16 cellular contexts compared by ENCODE assay signal in the genomic region with DNA sequence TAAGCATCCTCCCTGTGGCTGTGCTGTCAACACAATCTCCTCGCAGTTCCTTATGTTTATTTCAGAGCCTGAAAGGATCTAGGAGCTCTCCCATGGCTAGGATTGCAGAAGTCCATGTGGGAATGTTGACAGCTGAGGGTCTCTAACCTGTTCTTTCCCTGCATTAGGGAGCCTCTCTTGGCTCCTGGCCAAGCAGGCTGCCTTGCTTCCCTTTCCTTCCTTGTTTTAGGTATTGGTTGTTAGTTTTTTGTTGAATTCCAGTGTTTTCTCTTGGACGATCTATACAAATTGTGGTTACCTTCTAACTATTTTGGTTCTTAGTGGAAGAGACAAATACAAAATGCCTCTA.
DNase-seq lines count a peak whose midpoint lies in the region; ATAC-seq and TF ChIP-seq lines count a peak whose summit lies in the region.
"Had no signal": no experiment of that assay in that cellular context is flagged by ENCODE, and none has a peak within 500 bp of the region (broad histone marks: within the 10 kb centered on the region; RNA-seq: fewer than 3 reads in every experiment).

No MANE protein-coding gene starts in this region.

- peaks cover 48% of the 10 kb centered on the region for H3K4me1 Mint-ChIP-seq in endothelial cell (ENCODE audit: unreplicated experiment)

- no peak for TF ChIP-seq EP300 in Ishikawa (IDR thresholded peaks at IDR 0.05; ENCODE audit: borderline replicate concordance)

- H3K36me3 Mint-ChIP-seq in endothelial cell (ENCODE audit: low read depth, unreplicated experiment) = peaks cover 25% of the 10 kb centered on the region

- DNase-seq in NCI-H748 (lab: John Stamatoyannopoulos, UW; ENCODE audit: unreplicated experiment) (peak; percentile 4), NCI-H748 treated with DMSO at 0.1 percent for 48 hours (lab: John Stamatoyannopoulos, UW) (no peak), AG20443 (ENCODE audit: low spot score) (peak; percentile 6), endothelial cell (ENCODE audit: low spot score) (no peak), NCI-H524 treated with DMSO at 0.1 percent for 48 hours (lab: John Stamatoyannopoulos, UW) (no peak), amygdala (lab: John Stamatoyannopoulos, UW) (no peak)
- DNase-seq: 8988T; C1 segment of cervical spinal cord; Calu3; CD4-positive, alpha-beta T cell; DMS 273 treated with DMSO at 0.1 percent for 48 hours; GM23248 had no signal

- H3K4me3 Mint-ChIP-seq in endothelial cell (ENCODE audit: unreplicated experiment) = peak overlapping the region; percentile 49
- H3K4me3 Mint-ChIP-seq: B cell; CD4-positive, alpha-beta T cell had no signal

- ATAC-seq in GM18870 (IDR thresholded peaks at IDR 0.05; ENCODE audit: unreplicated experiment) = no peak
- ATAC-seq: GM12878 had no signal

- peaks cover 4% of the 10 kb centered on the region for H3K9me3 Mint-ChIP-seq in endothelial cell (ENCODE audit: unreplicated experiment)

- TF ChIP-seq CTCF in endothelial cell (IDR thresholded peaks at IDR 0.05; ENCODE audit: unreplicated experiment) = no peak

- H3K27me3 Mint-ChIP-seq in endothelial cell (ENCODE audit: unreplicated experiment) = peaks cover 8% of the 10 kb centered on the region
- H3K27me3 Mint-ChIP-seq: B cell; CD4-positive, alpha-beta T cell had no signal

- H3K27ac Mint-ChIP-seq in endothelial cell (ENCODE audit: unreplicated experiment) = peak overlapping the region; percentile 22
- H3K27ac Mint-ChIP-seq: B cell; CD4-positive, alpha-beta T cell had no signal

- TF ChIP-seq RAD21 in Ishikawa (IDR thresholded peaks at IDR 0.05; ENCODE audit: low read depth) = no peak

TF ChIP-seq in Ishikawa, 13 proteins besides CTCF, POLR2A, EP300 and RAD21:
- TF ChIP-seq NFIC (IDR thresholded peaks at IDR 0.05) (peak; percentile 29; the same call in 1 of the 2 replicates), TAF1 (IDR thresholded peaks at IDR 0.05; ENCODE audit: low read depth) (no peak)

Comparison
In these comparisons a context has a peak if more than half of its experiments do, and no peak if none do; other contexts are left out.
1. DNase-seq: peak in NCI-H748 (single experiment) and AG20443 (single experiment); none in NCI-H748 treated with DMSO at 0.1 percent for 48 hours (single experiment), endothelial cell (single experiment), NCI-H524 treated with DMSO at 0.1 percent for 48 hours (single experiment) and amygdala (0 of 56).